Comparison of ENCODE assay signal across 20 cellular contexts in the genomic region with DNA sequence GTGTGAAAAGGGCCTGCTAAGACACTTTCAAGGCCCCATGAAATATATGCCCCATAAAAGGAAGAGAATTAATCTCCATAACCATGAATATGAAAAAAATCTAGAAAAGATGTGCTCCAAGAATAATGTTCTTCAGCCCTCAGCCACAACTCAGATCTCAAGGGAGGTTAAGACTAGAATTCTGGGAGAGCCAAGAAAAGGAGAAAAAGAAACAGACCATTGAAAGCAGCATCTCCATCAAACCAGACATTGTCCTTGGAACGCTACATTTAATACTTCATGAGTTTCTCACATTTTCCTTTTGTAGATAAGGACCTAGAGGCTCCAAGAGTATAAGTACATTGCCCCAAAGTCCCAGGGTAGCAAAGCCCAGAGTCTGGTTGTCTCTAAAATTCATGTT.
"Had no signal": no experiment of that assay in that cellular context is flagged by ENCODE, and none has a peak within 500 bp of the region (broad histone marks: within the 10 kb centered on the region; RNA-seq: fewer than 3 reads in every experiment).

No MANE protein-coding gene starts in this region.

- H2AFZ ChIP-seq: PC-9 had no signal

- ATAC-seq: activated CD4-positive, alpha-beta T cell treated with anti-CD3 and anti-CD28 coated beads for 36 hours; activated CD8-positive, alpha-beta T cell treated with anti-CD3 and anti-CD28 coated beads for 36 hours; activated T-cell treated with anti-CD3 and anti-CD28 coated beads, Interleukin-2, amount 50 U/mL, for 72 hours had no signal

- H3K36me3 ChIP-seq: brain microvascular endothelial cell, cardiac muscle cell had no signal

- H3K27me3 ChIP-seq: brain microvascular endothelial cell, cardiac muscle cell had no signal

- H3K27me3 Mint-ChIP-seq: activated CD4-positive, alpha-beta T cell treated with anti-CD3 and anti-CD28 coated beads for 36 hours; activated CD8-positive, alpha-beta T cell treated with anti-CD3 and anti-CD28 coated beads for 36 hours; activated naive CD4-positive, alpha-beta T cell treated with anti-CD3 and anti-CD28 coated beads, Interleukin-2, amount 10 ng/mL, durations not matched to agents 7 days and 5 days; activated naive CD8-positive, alpha-beta T cell treated with anti-CD3 and anti-CD28 coated beads for 36 hours had no signal

- H3K4me3 ChIP-seq: cardiac muscle cell, PC-9 had no signal

- H3K4me3 Mint-ChIP-seq: activated CD4-positive, alpha-beta T cell treated with anti-CD3 and anti-CD28 coated beads for 36 hours; activated CD8-positive, alpha-beta T cell treated with anti-CD3 and anti-CD28 coated beads for 36 hours; activated naive CD4-positive, alpha-beta T cell treated with anti-CD3 and anti-CD28 coated beads, Interleukin-2, amount 10 ng/mL, durations not matched to agents 7 days and 5 days; activated naive CD8-positive, alpha-beta T cell treated with anti-CD3 and anti-CD28 coated beads for 36 hours; activated T-cell treated with anti-CD3 and anti-CD28 coated beads, Interleukin-2, amount 50 U/mL, for 72 hours had no signal

- H3K27ac Mint-ChIP-seq: activated CD4-positive, alpha-beta T cell treated with anti-CD3 and anti-CD28 coated beads for 36 hours; activated CD8-positive, alpha-beta T cell treated with anti-CD3 and anti-CD28 coated beads for 36 hours; activated naive CD4-positive, alpha-beta T cell treated with anti-CD3 and anti-CD28 coated beads, Interleukin-2, amount 10 ng/mL, durations not matched to agents 7 days and 5 days; activated naive CD8-positive, alpha-beta T cell treated with anti-CD3 and anti-CD28 coated beads for 36 hours; activated T-cell treated with anti-CD3 and anti-CD28 coated beads, Interleukin-2, amount 50 U/mL, for 72 hours; activated T-helper 2 cell treated with anti-CD3 and anti-CD28 coated beads, Interferon-gamma antibody, Interleukin-2, Interleukin-4, amounts not matched to agents 10 μg/mL and 5 μg/mL and 100 μg/mL, durations not matched to agents 14 hours and 24 hours and 36 hours had no signal

- H3K4me1 Mint-ChIP-seq: activated CD4-positive, alpha-beta T cell treated with anti-CD3 and anti-CD28 coated beads for 36 hours; activated naive CD4-positive, alpha-beta T cell treated with anti-CD3 and anti-CD28 coated beads, Interleukin-2, amount 10 ng/mL, durations not matched to agents 7 days and 5 days; activated naive CD8-positive, alpha-beta T cell treated with anti-CD3 and anti-CD28 coated beads for 36 hours had no signal

- DNase-seq: activated CD4-positive, alpha-beta T cell treated with anti-CD3 and anti-CD28 coated beads for 36 hours; activated CD4-positive, alpha-beta T cell treated with anti-CD3 and anti-CD28 coated beads, Interleukin-2, amount 50 U/mL, for 1 hour; activated CD8-positive, alpha-beta memory T cell treated with anti-CD3 and anti-CD28 coated beads, Interleukin-2, amount 50 U/mL, for 4 hours; activated CD8-positive, alpha-beta T cell treated with anti-CD3 and anti-CD28 coated beads for 36 hours; activated gamma-delta T cell treated with Interleukin-2 at 50 U/mL for 16 hours; activated naive CD4-positive, alpha-beta T cell treated with anti-CD3 and anti-CD28 coated beads, Interleukin-2, amount 10 ng/mL, durations not matched to agents 7 days and 5 days; activated naive CD8-positive, alpha-beta T cell treated with anti-CD3 and anti-CD28 coated beads for 36 hours; activated T-cell treated with anti-CD3 and anti-CD28 coated beads, Interleukin-2, amount 50 U/mL, for 72 hours; brain microvascular endothelial cell; NCI-H1105 treated with DMSO at 0.1 percent for 48 hours; NCI-H1436 treated with DMSO at 0.1 percent for 48 hours; NCI-H187; NCI-H2081; NK-92 treated with Interleukin-12 subunit alpha and Interleukin-12 subunit beta, amount 100 ng/mL, for 24 hours; PC-9; SHP77 treated with DMSO at 0.1 percent for 48 hours; T-helper 2 cell; T1000 had no signal

- H3K27ac ChIP-seq: brain microvascular endothelial cell, cardiac muscle cell, PC-9 had no signal

- H3K4me2 ChIP-seq: PC-9 had no signal
